In the genomic region with DNA sequence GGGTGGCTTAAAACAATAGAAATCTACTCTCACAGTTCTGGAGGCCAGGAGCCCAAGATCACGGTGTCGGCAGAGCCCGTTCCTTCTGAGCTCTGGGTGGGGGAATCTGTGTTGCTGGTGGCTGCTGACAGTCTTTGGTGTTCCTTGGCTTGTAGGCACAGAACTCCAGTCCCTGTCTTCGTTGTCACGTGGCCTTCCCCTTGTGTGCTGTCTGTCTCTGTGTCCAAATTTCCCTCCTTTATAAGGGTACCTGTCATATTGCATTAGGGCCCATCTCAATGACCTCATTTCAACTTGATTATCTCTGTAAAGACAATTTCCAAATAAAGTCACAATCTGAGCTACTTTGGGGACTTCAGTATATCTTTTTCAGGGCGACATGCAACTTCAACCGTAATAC, we compare ENCODE assay signal across 17 cellular contexts.
DNase-seq lines count a peak whose midpoint lies in the region; ATAC-seq, FAIRE-seq and TF ChIP-seq lines count a peak whose summit lies in the region.
"Had no signal": no experiment of that assay in that cellular context is flagged by ENCODE, and none has a peak within 500 bp of the region (broad histone marks: within the 10 kb centered on the region; RNA-seq: fewer than 3 reads in every experiment).

No MANE protein-coding gene starts in this region.

- no peaks in the 10 kb centered on the region for H3K79me1 ChIP-seq in neuronal stem cell (ENCODE audit: low read depth, low read length)

- H2AFZ ChIP-seq in Loucy (ENCODE audit: low read length) (peak overlapping the region; percentile 81; the same call in 1 of the 2 replicates), K562 (ENCODE audit: low read depth, low read length) (no peak overlapping the region), neuronal stem cell (ENCODE audit: low read length) (no peak overlapping the region)

- H3K4me3 Mint-ChIP-seq in WTC11, result no peak overlapping the region
- H3K4me3 Mint-ChIP-seq: CD14-positive monocyte; CD4-positive, alpha-beta memory T cell had no signal

- no peaks in the 10 kb centered on the region for H3F3A ChIP-seq in Loucy (ENCODE audit: low read depth)

- BruUV-seq in K562 (replicated peaks; lab: Mats Ljungman, UMichigan), result no TSS peak

- no peaks in the 10 kb centered on the region for H3K9me3 Mint-ChIP-seq in WTC11
- H3K9me3 Mint-ChIP-seq: CD4-positive, alpha-beta memory T cell had no signal

- peak overlapping the region in 5 of 11 experiments; percentile 11 to 80 (median 43); a peak in 6 of 22 replicates for H3K9ac ChIP-seq in BLaER1 treated with 17β-estradiol and CSF1 and Interleukin-3, amounts not matched to agents 10 nM and 100 nM
- H3K9ac ChIP-seq in Loucy (ENCODE audit: low read depth, low read length, poor library complexity, severe bottlenecking) (no peak overlapping the region), K562 (ENCODE audit: insufficient read depth in 1 of 2, low read depth in 2 of 2, low read length in 2 of 2) (no peak overlapping the region), neuronal stem cell (ENCODE audit: low read depth, low read length, poor library complexity) (no peak overlapping the region)

- no peak overlapping the region for H2BK15ac ChIP-seq in neuronal stem cell (ENCODE audit: low read length)

- peak overlapping the region; percentile 63 for H2AK5ac ChIP-seq in neuronal stem cell (ENCODE audit: low read depth, low read length)

- H3K36me3 ChIP-seq in BLaER1 treated with 17β-estradiol and CSF1 and Interleukin-3, amounts not matched to agents 10 nM and 100 nM, result no peaks in the 10 kb centered on the region
- H3K36me3 ChIP-seq in Loucy (ENCODE audit: insufficient read depth, low read length), result no peaks in the 10 kb centered on the region
- no peaks in the 10 kb centered on the region for H3K36me3 ChIP-seq in K562 (ENCODE audit: control insufficient read depth, insufficient read depth, low read length)
- peaks cover 0 to 2% of the 10 kb centered on the region in 2 donors for H3K36me3 ChIP-seq in neuronal stem cell (replicated peaks in 1 of 2; ENCODE audit: control insufficient read depth in 2 of 2, insufficient read depth in 2 of 2, low read length in 2 of 2)
- H3K36me3 ChIP-seq: BE2C, HAP-1 had no signal

- in situ Hi-C loops in K562 (cut with MboI), result no loop called here

- no peak overlapping the region for H3K27ac Mint-ChIP-seq in WTC11
- H3K27ac Mint-ChIP-seq: CD14-positive monocyte; CD4-positive, alpha-beta memory T cell had no signal

- peaks cover 12% of the 10 kb centered on the region for H3K4me1 Mint-ChIP-seq in WTC11

- no peak overlapping the region for H3K23ac ChIP-seq in neuronal stem cell (ENCODE audit: low read depth, low read length, poor library complexity)

- H3K18ac ChIP-seq in neuronal stem cell (ENCODE audit: low read length), result no peak overlapping the region

- H3K79me2 ChIP-seq in Loucy (ENCODE audit: insufficient read depth, low read length) (no peaks in the 10 kb centered on the region), K562 (ENCODE audit: control insufficient read depth, insufficient read depth, low read length) (no peaks in the 10 kb centered on the region)

- H3K27me3 ChIP-seq in BLaER1 treated with 17β-estradiol and CSF1 and Interleukin-3, amounts not matched to agents 10 nM and 100 nM, result no peaks in the 10 kb centered on the region
- H3K27me3 ChIP-seq in Loucy (ENCODE audit: insufficient read depth, low read length, poor library complexity, severe bottlenecking) (no peaks in the 10 kb centered on the region), K562 (ENCODE audit: control insufficient read depth in 2 of 2, insufficient read depth in 2 of 2, low read length in 2 of 2) (peaks cover 59 to 90% of the 10 kb centered on the region in 2 experiments), neuronal stem cell (ENCODE audit: control insufficient read depth in 3 of 3, insufficient read depth in 3 of 3, low read depth in 1 of 3, low read length in 3 of 3) (peaks cover 0 to 5% (median 0%) of the 10 kb centered on the region in 3 experiments)
- H3K27me3 ChIP-seq: BE2C had no signal

- H3K27me3 Mint-ChIP-seq in WTC11 (ENCODE audit: low read depth), result peaks cover 2% of the 10 kb centered on the region; the same call in 1 of the 2 replicates

- H2BK120ac ChIP-seq in neuronal stem cell (ENCODE audit: low read depth, low read length), result no peak overlapping the region

- ATAC-seq in K562 (no peak), WTC11 (no peak)

- no peaks in the 10 kb centered on the region for H4K20me1 ChIP-seq in BLaER1 treated with 17β-estradiol and CSF1 and Interleukin-3, amounts not matched to agents 10 nM and 100 nM
- H4K20me1 ChIP-seq in Loucy (ENCODE audit: insufficient read depth, low read length, poor library complexity, severe bottlenecking) (no peaks in the 10 kb centered on the region), K562 (replicated peaks; ENCODE audit: control insufficient read depth, insufficient read depth, low read length) (peaks cover 8% of the 10 kb centered on the region)

- TF ChIP-seq RAD21 in K562 (CRISPR knock-in tag; conservative IDR thresholded peaks at IDR 0.05 in 1 of 2, IDR thresholded peaks at IDR 0.05 in 1 of 2), result no peak

- intact Hi-C loops in K562 (cut with micrococcal nuclease), result no loop called here

- H3K27ac ChIP-seq in BLaER1 treated with 17β-estradiol and CSF1 and Interleukin-3, amounts not matched to agents 10 nM and 100 nM, result peak overlapping the region in 9 of 11 experiments; percentile 30 to 94 (median 84); a peak in 17 of 22 replicates
- H3K27ac ChIP-seq in K562 (ENCODE audit: extremely low read depth, low read depth, low read length) (no peak overlapping the region), neuronal stem cell (replicated peaks; ENCODE audit: low read length) (no peak overlapping the region)
- H3K27ac ChIP-seq: HL-60 had no signal

- H4K91ac ChIP-seq in neuronal stem cell (ENCODE audit: low read depth, low read length, poor library complexity), result no peak overlapping the region

- H3K4me1 ChIP-seq in BLaER1 treated with 17β-estradiol and CSF1 and Interleukin-3, amounts not matched to agents 10 nM and 100 nM, result peaks cover 41 to 75% (median 67%) of the 10 kb centered on the region in 10 experiments
- H3K4me1 ChIP-seq in Loucy (ENCODE audit: insufficient read depth, low read length, poor library complexity, severe bottlenecking), result peaks cover 3% of the 10 kb centered on the region
- H3K4me1 ChIP-seq in K562 (replicated peaks in 1 of 2; ENCODE audit: control insufficient read depth in 2 of 2, insufficient read depth in 2 of 2, low read length in 2 of 2), result peaks cover 0 to 3% of the 10 kb centered on the region in 2 experiments; a peak in 2 of 5 replicates
- no peaks in the 10 kb centered on the region for H3K4me1 ChIP-seq in neuronal stem cell (ENCODE audit: control insufficient read depth in 2 of 2, insufficient read depth in 1 of 2, low read depth in 1 of 2, low read length in 2 of 2)
- H3K4me1 ChIP-seq: BE2C, HAP-1 had no signal

- no peak overlapping the region for H2BK12ac ChIP-seq in neuronal stem cell (ENCODE audit: low read length)

- no peak for FAIRE-seq in K562 (lab: Jason Lieb, UNC)
- no peak for FAIRE-seq in HTR-8/SVneo (lab: Jason Lieb, UNC)
- FAIRE-seq: GM12892 had no signal

- no peak for TF ChIP-seq EP300 in K562 (IDR thresholded peaks at IDR 0.05; ENCODE audit: low read length)

- H3K4ac ChIP-seq in neuronal stem cell (ENCODE audit: low read length), result no peak overlapping the region

- TF ChIP-seq CTCF in Loucy (conservative IDR thresholded peaks at IDR 0.05; ENCODE audit: low read length) (no peak), K562 (IDR thresholded peaks at IDR 0.05 in 2 of 3, conservative IDR thresholded peaks at IDR 0.05 in 1 of 3; ENCODE audit: insufficient read depth in 2 of 3, low read depth in 1 of 3, low read length in 3 of 3) (no peak), WTC11 (IDR thresholded peaks at IDR 0.05) (no peak)

- no peaks in the 10 kb centered on the region for H3K9me1 ChIP-seq in K562 (ENCODE audit: control insufficient read depth, insufficient read depth, low read length)

- 5% methylated on average over 7 of the region's 7 CpGs for WGBS in K562 (ENCODE audit: insufficient coverage, low coverage, missing lambda C conversion rate)
- WGBS in neuronal stem cell (ENCODE audit: extremely low coverage in 2 of 2, insufficient read length in 2 of 2, insufficient replicate concordance in 1 of 2), 2 donors, result no CpG with 5 or more reads among the region's 7 CpGs

- H2BK5ac ChIP-seq in neuronal stem cell (ENCODE audit: low read length), result no peak overlapping the region

- H3K4me3 ChIP-seq in BLaER1 treated with 17β-estradiol and CSF1 and Interleukin-3, amounts not matched to agents 10 nM and 100 nM, result peak overlapping the region in 2 of 10 experiments; percentile 49 to 56; a peak in 4 of 20 replicates
- H3K4me3 ChIP-seq in Loucy (ENCODE audit: low read length, poor library complexity, severe bottlenecking), result no peak overlapping the region
- no peak overlapping the region for H3K4me3 ChIP-seq in K562
- no peak overlapping the region for H3K4me3 ChIP-seq in neuronal stem cell (ENCODE audit: low read length in 2 of 2)
- H3K4me3 ChIP-seq: HAP-1 had no signal

- no peak for TF ChIP-seq POLR2A in K562 (conservative IDR thresholded peaks at IDR 0.05)

- H3K14ac ChIP-seq in neuronal stem cell (ENCODE audit: low read length), result no peak overlapping the region

- H4K8ac ChIP-seq in neuronal stem cell (ENCODE audit: low read depth, low read length), result no peak overlapping the region

- peak overlapping the region; percentile 59 to 93 (median 84); a peak in 21 of 22 replicates for H3K4me2 ChIP-seq in BLaER1 treated with 17β-estradiol and CSF1 and Interleukin-3, amounts not matched to agents 10 nM and 100 nM
- H3K4me2 ChIP-seq in Loucy (ENCODE audit: low read depth, low read length, poor library complexity, severe bottlenecking) (no peak overlapping the region), K562 (ENCODE audit: insufficient read depth, low read length) (no peak overlapping the region), neuronal stem cell (ENCODE audit: insufficient read depth, low read length, poor library complexity, severe bottlenecking) (no peak overlapping the region)

- H3K9me2 ChIP-seq in Loucy (replicated peaks; ENCODE audit: low read depth, low read length), result no peaks in the 10 kb centered on the region

- POLR2A ChIA-PET in K562 (lab: Yijun Ruan, JAX), result interaction anchor here (0.6 to 1.1 kb wide), 2 partner anchors 17 to 125 kb away, joined by 3 to 4 read pairs; no protein-coding TSS in a partner anchor
- POLR2A ChIA-PET in WTC11 (lab: Charles Lee), result no interaction called here

- H3K9me3 ChIP-seq in BLaER1 treated with 17β-estradiol and CSF1 and Interleukin-3, amounts not matched to agents 10 nM and 100 nM (replicated peaks in 1 of 11), result no peaks in the 10 kb centered on the region
- H3K9me3 ChIP-seq in Loucy (ENCODE audit: insufficient read depth, low read depth, low read length) (no peaks in the 10 kb centered on the region), K562 (replicated peaks; ENCODE audit: control insufficient read depth, insufficient read depth, low read depth, low read length) (no peaks in the 10 kb centered on the region), neuronal stem cell (replicated peaks in 1 of 2; ENCODE audit: control insufficient read depth in 2 of 2, insufficient read depth in 1 of 2, low read depth in 1 of 2, low read length in 2 of 2) (no peaks in the 10 kb centered on the region)
- H3K9me3 ChIP-seq: BE2C, HAP-1 had no signal

- DNase-seq in K562 (ENCODE audit: extremely low read depth in 1 of 4, low spot score in 3 of 4), result no peak
- DNase-seq in neuronal stem cell (ENCODE audit: low spot score), result no peak
- no peak for DNase-seq in WTC11 (ENCODE audit: low spot score)
- no peak for DNase-seq in globus pallidus (ENCODE audit: low spot score)
- DNase-seq in HTR-8/SVneo (ENCODE audit: insufficient read length, low spot score), result no peak
- DNase-seq: BE2C; CD4-positive, alpha-beta memory T cell; DMS153; DMS79; GDM1; IMR-90 had no signal

- CTCF ChIA-PET in K562 (lab: Yijun Ruan, JAX; ENCODE audit: low intra/inter-chr PET ratio), result interaction anchor here (0.7 kb wide), 1 partner anchor 16 kb away, joined by 8 read pairs; no protein-coding TSS in a partner anchor
- CTCF ChIA-PET in WTC11 (lab: Charles Lee), result interaction anchor here (0.6 to 2.0 kb wide), 3 partner anchors 14 to 94 kb away, joined by 3 to 12 read pairs (median 4); no protein-coding TSS in a partner anchor

- no peaks in the 10 kb centered on the region for H3K36me3 Mint-ChIP-seq in WTC11
- H3K36me3 Mint-ChIP-seq: CD14-positive monocyte; CD4-positive, alpha-beta memory T cell had no signal

Comparison
In these comparisons a context has a peak if more than half of its experiments do, and no peak if none do; other contexts are left out.
1. H3K27ac ChIP-seq: peak in BLaER1 treated with 17β-estradiol and CSF1 and Interleukin-3, amounts not matched to agents 10 nM and 100 nM (9 of 11); none in K562 (single experiment) and neuronal stem cell (single experiment).
2. H3K4me2 ChIP-seq: peak in BLaER1 treated with 17β-estradiol and CSF1 and Interleukin-3, amounts not matched to agents 10 nM and 100 nM (11 of 11); none in Loucy (single experiment), K562 (single experiment) and neuronal stem cell (single experiment).